ENCODE assay signal across 1 cellular context in genomic region chr20:37528442-37529213, GRCh38.
TF ChIP-seq lines count a peak whose summit lies in the region.

No MANE protein-coding gene starts in this region.

TF ChIP-seq in HepG2, 621 proteins besides CTCF, POLR2A, EP300 and RAD21 (continued from another document and continues in another):
- TF ChIP-seq HNF1B (CRISPR knock-in tag; IDR thresholded peaks at IDR 0.05) = peak; percentile 73
- TF ChIP-seq MAFK (conservative IDR thresholded peaks at IDR 0.05 in 1 of 2, IDR thresholded peaks at IDR 0.05 in 1 of 2; ENCODE audit: low read length in 2 of 2) = peak in 1 of 2 experiments; percentile 32; a peak in 2 of 4 replicates
- TF ChIP-seq ZBTB39 (CRISPR knock-in tag; IDR thresholded peaks at IDR 0.05) = no peak
- no peak for TF ChIP-seq ZNF124 (CRISPR knock-in tag; IDR thresholded peaks at IDR 0.05)
- no peak for TF ChIP-seq ZNF615 (CRISPR knock-in tag; IDR thresholded peaks at IDR 0.05; ENCODE audit: borderline replicate concordance)
- TF ChIP-seq MAFF (IDR thresholded peaks at IDR 0.05; ENCODE audit: low read depth, low read length) = no peak
- TF ChIP-seq PBX2 (CRISPR knock-in tag; IDR thresholded peaks at IDR 0.05) = no peak
- no peak for TF ChIP-seq ZZZ3 (CRISPR knock-in tag; IDR thresholded peaks at IDR 0.05; ENCODE audit: borderline replicate concordance)
- TF ChIP-seq ZEB1 (IDR thresholded peaks at IDR 0.05; ENCODE audit: insufficient replicate concordance, low read depth) = peak; percentile 6
- TF ChIP-seq DBP (CRISPR knock-in tag; IDR thresholded peaks at IDR 0.05; ENCODE audit: not compliant biosample characterization) = no peak
- no peak for TF ChIP-seq ZNF501 (CRISPR knock-in tag; IDR thresholded peaks at IDR 0.05)
- 0 out of 2 replicates have a peak, but pooled peaks have one; percentile 2 for TF ChIP-seq NFYC (CRISPR knock-in tag; IDR thresholded peaks at IDR 0.05)
- peak; percentile 89; the same call in 1 of the 2 replicates for TF ChIP-seq TERF1 (CRISPR knock-in tag; IDR thresholded peaks at IDR 0.05)
- TF ChIP-seq ZNF337 (CRISPR knock-in tag; IDR thresholded peaks at IDR 0.05; ENCODE audit: borderline replicate concordance, low read depth) = peak; percentile 75; the same call in 1 of the 2 replicates
- TF ChIP-seq ZMAT5 (CRISPR knock-in tag; IDR thresholded peaks at IDR 0.05; ENCODE audit: borderline replicate concordance, low read depth) = no peak
- TF ChIP-seq ZBTB26 (CRISPR knock-in tag; IDR thresholded peaks at IDR 0.05; ENCODE audit: borderline replicate concordance) = no peak
- TF ChIP-seq ZNF20 (CRISPR knock-in tag; IDR thresholded peaks at IDR 0.05) = no peak
- peak; percentile 39; the same call in 1 of the 2 replicates for TF ChIP-seq ZNF30 (CRISPR knock-in tag; IDR thresholded peaks at IDR 0.05)
- TF ChIP-seq KDM5B (CRISPR knock-in tag; IDR thresholded peaks at IDR 0.05; ENCODE audit: borderline replicate concordance) = no peak
- TF ChIP-seq ZNF749 (CRISPR knock-in tag; IDR thresholded peaks at IDR 0.05; ENCODE audit: borderline replicate concordance) = 0 out of 2 replicates have a peak, but pooled peaks have one; percentile 49
- TF ChIP-seq ZFY (CRISPR knock-in tag; IDR thresholded peaks at IDR 0.05) = no peak
- TF ChIP-seq RARG (CRISPR knock-in tag; IDR thresholded peaks at IDR 0.05; ENCODE audit: low read depth) = no peak
- TF ChIP-seq ZNF234 (CRISPR knock-in tag; conservative IDR thresholded peaks at IDR 0.05) = 0 out of 2 replicates have a peak, but pooled peaks have one; percentile 33
- TF ChIP-seq REXO4 (CRISPR knock-in tag; IDR thresholded peaks at IDR 0.05; ENCODE audit: borderline replicate concordance) = peak; percentile 79; the same call in 1 of the 2 replicates
- no peak for TF ChIP-seq HNRNPL (IDR thresholded peaks at IDR 0.05; ENCODE audit: low read depth, low read length)
- no peak for TF ChIP-seq ZNF607 (CRISPR knock-in tag; IDR thresholded peaks at IDR 0.05; ENCODE audit: borderline replicate concordance)
- no peak for TF ChIP-seq TARDBP (CRISPR knock-in tag; IDR thresholded peaks at IDR 0.05)
- no peak for TF ChIP-seq FOXP1 (IDR thresholded peaks at IDR 0.05)
- TF ChIP-seq FOXP1 (CRISPR knock-in tag; IDR thresholded peaks at IDR 0.05) = no peak
- TF ChIP-seq FOSL2 (CRISPR knock-in tag; IDR thresholded peaks at IDR 0.05) = no peak
- TF ChIP-seq ZNF878 (CRISPR knock-in tag; IDR thresholded peaks at IDR 0.05) = no peak
- no peak for TF ChIP-seq ZNF570 (CRISPR knock-in tag; IDR thresholded peaks at IDR 0.05; ENCODE audit: borderline replicate concordance)
- 0 out of 2 replicates have a peak, but pooled peaks have one; percentile 6 for TF ChIP-seq ZNF546 (CRISPR knock-in tag; conservative IDR thresholded peaks at IDR 0.05)
- peak; percentile 81 for TF ChIP-seq ZC3H4 (CRISPR knock-in tag; IDR thresholded peaks at IDR 0.05; ENCODE audit: borderline replicate concordance)
- no peak for TF ChIP-seq BCLAF1 (IDR thresholded peaks at IDR 0.05)
- no peak for TF ChIP-seq PHF20 (CRISPR knock-in tag; IDR thresholded peaks at IDR 0.05)
- no peak for TF ChIP-seq ZNF703 (CRISPR knock-in tag; IDR thresholded peaks at IDR 0.05; ENCODE audit: borderline replicate concordance)
- no peak for TF ChIP-seq MED1 (CRISPR knock-in tag; IDR thresholded peaks at IDR 0.05)
- no peak; the same call in 1 of the 2 replicates for TF ChIP-seq GATAD2A (CRISPR knock-in tag; IDR thresholded peaks at IDR 0.05)
- TF ChIP-seq KDM3A (CRISPR knock-in tag; IDR thresholded peaks at IDR 0.05; ENCODE audit: low read depth) = no peak
- no peak for TF ChIP-seq HINFP (CRISPR knock-in tag; IDR thresholded peaks at IDR 0.05; ENCODE audit: low read depth)
- TF ChIP-seq FOXK2 (IDR thresholded peaks at IDR 0.05) = no peak
- no peak for TF ChIP-seq ARNT2 (CRISPR knock-in tag; IDR thresholded peaks at IDR 0.05; ENCODE audit: low read depth)
- no peak for TF ChIP-seq MLLT10 (CRISPR knock-in tag; IDR thresholded peaks at IDR 0.05)
- TF ChIP-seq NFE2 (CRISPR knock-in tag; IDR thresholded peaks at IDR 0.05) = no peak
- no peak for TF ChIP-seq SRSF4 (IDR thresholded peaks at IDR 0.05; ENCODE audit: low read depth, low read length, poor library complexity, severe bottlenecking)
- no peak for TF ChIP-seq ZFP82 (CRISPR knock-in tag; IDR thresholded peaks at IDR 0.05; ENCODE audit: borderline replicate concordance)
- TF ChIP-seq MED13 (CRISPR knock-in tag; IDR thresholded peaks at IDR 0.05) = no peak
- TF ChIP-seq ZNF441 (CRISPR knock-in tag; IDR thresholded peaks at IDR 0.05; ENCODE audit: borderline replicate concordance) = 0 out of 2 replicates have a peak, but pooled peaks have one; percentile 55
- TF ChIP-seq KLF9 (CRISPR knock-in tag; IDR thresholded peaks at IDR 0.05; ENCODE audit: low read depth) = no peak
- TF ChIP-seq HDAC2 (CRISPR knock-in tag; IDR thresholded peaks at IDR 0.05) = no peak
- TF ChIP-seq ZNF253 (CRISPR knock-in tag; IDR thresholded peaks at IDR 0.05; ENCODE audit: borderline replicate concordance) = no peak
- no peak for TF ChIP-seq MIER2 (CRISPR knock-in tag; IDR thresholded peaks at IDR 0.05)
- TF ChIP-seq ZXDC (CRISPR knock-in tag; IDR thresholded peaks at IDR 0.05) = peak; percentile 42; the same call in 1 of the 2 replicates
